In the genomic region with DNA sequence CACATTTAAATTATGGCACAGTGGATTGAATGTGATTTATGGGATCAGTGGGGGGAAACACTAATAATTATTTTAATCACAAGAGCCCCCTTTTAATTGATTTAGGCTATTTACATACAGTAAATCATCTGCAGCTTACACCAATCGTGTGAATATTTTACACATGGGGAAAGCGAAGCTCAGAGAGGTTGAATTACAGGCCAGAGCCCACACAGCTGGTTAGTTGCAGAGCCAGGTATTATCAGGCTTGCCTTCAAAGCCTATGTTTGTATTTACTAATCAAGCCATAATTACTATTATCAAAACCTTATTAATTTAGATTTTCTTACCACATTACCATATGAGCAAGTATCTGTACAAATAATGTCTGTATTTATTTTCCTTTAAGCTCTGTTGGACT, we compare ENCODE assay signal across 8 cellular contexts. TPM values are rescaled to one million over a fixed set of nuclear protein-coding genes. Genes with fewer than 3 reads are reported as not detected.
DNase-seq lines count a peak whose midpoint lies in the region; ATAC-seq, FAIRE-seq and TF ChIP-seq lines count a peak whose summit lies in the region.

No MANE protein-coding gene starts in this region.

- H2AFZ ChIP-seq in hepatocyte: peak overlapping the region; percentile 52

- peaks cover 15% of the 10 kb centered on the region for H4K20me1 ChIP-seq in hepatocyte (ENCODE audit: insufficient read depth, poor library complexity, severe bottlenecking)

- H3K79me2 ChIP-seq in hepatocyte: peaks cover 75% of the 10 kb centered on the region

- H3K4me3 Mint-ChIP-seq in stimulated activated memory B cell treated with anti-CD40 and anti-IgM and Interleukin-4, amounts not matched to agents 10 μg/mL and 1 μg/mL and 100 μg/mL, for 72 hours: peak overlapping the region; percentile 98

- no peaks in the 10 kb centered on the region for H3K9me2 ChIP-seq in hepatocyte (replicated peaks; ENCODE audit: insufficient read depth)

- H3K9me3 ChIP-seq in hepatocyte (ENCODE audit: low read depth): no peaks in the 10 kb centered on the region

- H3K4me1 ChIP-seq in hepatocyte (ENCODE audit: insufficient read depth): peaks cover 4% of the 10 kb centered on the region

- peak; percentile 41 for DNase-seq in DMS53 (lab: John Stamatoyannopoulos, UW)
- no peak for DNase-seq in DMS53 treated with DMSO at 0.1 percent for 48 hours (lab: John Stamatoyannopoulos, UW; ENCODE audit: unreplicated experiment)
- DNase-seq in hepatocyte (ENCODE audit: low spot score): no peak
- no peak for DNase-seq in COR-L47 (lab: John Stamatoyannopoulos, UW)
- no peak for DNase-seq in HTR-8/SVneo (ENCODE audit: insufficient read length, low spot score)

- no peak for FAIRE-seq in HTR-8/SVneo (lab: Jason Lieb, UNC)

- no peaks in the 10 kb centered on the region for H3K36me3 ChIP-seq in hepatocyte (replicated peaks; ENCODE audit: insufficient read depth, low read depth)

- peak overlapping the region; percentile 81 for H3K4me3 ChIP-seq in WI38 (ENCODE audit: low read depth, low read length)
- peak overlapping the region; percentile 40 for H3K4me3 ChIP-seq in hepatocyte

- H3K27me3 ChIP-seq in hepatocyte: no peaks in the 10 kb centered on the region

- H3K27me3 Mint-ChIP-seq in stimulated activated memory B cell treated with anti-CD40 and anti-IgM and Interleukin-4, amounts not matched to agents 10 μg/mL and 1 μg/mL and 100 μg/mL, for 72 hours: no peaks in the 10 kb centered on the region

- no peak for ATAC-seq in stimulated activated memory B cell treated with anti-CD40 and anti-IgM and Interleukin-4, amounts not matched to agents 10 μg/mL and 1 μg/mL and 100 μg/mL, for 72 hours
- no peak for ATAC-seq in GM21786 (IDR thresholded peaks at IDR 0.05; ENCODE audit: unreplicated experiment)

- peaks cover 16% of the 10 kb centered on the region for H3K4me1 Mint-ChIP-seq in stimulated activated memory B cell treated with anti-CD40 and anti-IgM and Interleukin-4, amounts not matched to agents 10 μg/mL and 1 μg/mL and 100 μg/mL, for 72 hours

- WGBS in hepatocyte (ENCODE audit: low lambda C conversion rate, missing lambda C conversion rate): 47% methylated on average over 2 of the region's 2 CpGs

- peak overlapping the region; percentile 87 for H3K27ac ChIP-seq in hepatocyte

- H3K9me3 Mint-ChIP-seq in stimulated activated memory B cell treated with anti-CD40 and anti-IgM and Interleukin-4, amounts not matched to agents 10 μg/mL and 1 μg/mL and 100 μg/mL, for 72 hours: no peaks in the 10 kb centered on the region

- H3K4me2 ChIP-seq in hepatocyte: peak overlapping the region; percentile 83

- peaks cover 11% of the 10 kb centered on the region for H3K36me3 Mint-ChIP-seq in stimulated activated memory B cell treated with anti-CD40 and anti-IgM and Interleukin-4, amounts not matched to agents 10 μg/mL and 1 μg/mL and 100 μg/mL, for 72 hours

- TF ChIP-seq CTCF in WI38 (IDR thresholded peaks at IDR 0.05; ENCODE audit: low read depth, low read length) (no peak), hepatocyte (IDR thresholded peaks at IDR 0.05; ENCODE audit: poor library complexity) (no peak)

- H3K27ac Mint-ChIP-seq in stimulated activated memory B cell treated with anti-CD40 and anti-IgM and Interleukin-4, amounts not matched to agents 10 μg/mL and 1 μg/mL and 100 μg/mL, for 72 hours: peak overlapping the region; percentile 98

RNA-seq across cellular contexts. Expression of a gene that starts 0.7 kb away (rescaled TPM):
- 28.3 and 30.1 TPM in 2 replicates for total RNA-seq in hepatocyte
- 38.9 and 39.3 TPM in 2 replicates for polyA plus RNA-seq in hepatocyte

RNA-seq across cellular contexts. Expression of a gene that starts 1.5 kb away (rescaled TPM):
- 31.4 and 37.3 TPM in 2 replicates for total RNA-seq in hepatocyte
- 22.9 and 25.9 TPM in 2 replicates for polyA plus RNA-seq in hepatocyte
